36 cellular contexts compared by ENCODE assay signal in genomic region chr12:119025786-119026185, GRCh38. TPM values are rescaled to one million over a fixed set of nuclear protein-coding genes. Genes with fewer than 3 reads are reported as not detected.
"Had no signal": no experiment of that assay in that cellular context is flagged by ENCODE, and none has a peak within 500 bp of the region (broad histone marks: within the 10 kb centered on the region; RNA-seq: fewer than 3 reads in every experiment).

No MANE protein-coding gene starts in this region.

- H3K36me3 Mint-ChIP-seq: activated CD8-positive, alpha-beta memory T cell treated with anti-CD3 and anti-CD28 coated beads, Interleukin-2, amount 10 ng/mL, durations not matched to agents 7 days and 5 days; activated naive CD4-positive, alpha-beta T cell treated with anti-CD3 and anti-CD28 coated beads, Interleukin-2, amount 10 ng/mL, durations not matched to agents 7 days and 5 days; activated naive CD4-positive, alpha-beta T cell treated with anti-CD3 and anti-CD28 coated beads, Interleukin-2, amount 50 U/mL, for 24 hours; activated naive CD8-positive, alpha-beta T cell; activated naive CD8-positive, alpha-beta T cell treated with anti-CD3 and anti-CD28 coated beads, Interleukin-2, amount 10 ng/mL, durations not matched to agents 7 days and 5 days had no signal

- H3K4me1 Mint-ChIP-seq: activated CD4-positive, alpha-beta memory T cell treated with anti-CD3 and anti-CD28 coated beads, Interleukin-2, amount 10 ng/mL, durations not matched to agents 7 days and 5 days; activated CD4-positive, alpha-beta T cell treated with anti-CD3 and anti-CD28 coated beads for 36 hours; activated CD4-positive, alpha-beta T cell treated with anti-CD3 and anti-CD28 coated beads, Interleukin-2, amount 10 ng/mL, durations not matched to agents 7 days and 5 days; activated CD8-positive, alpha-beta memory T cell treated with anti-CD3 and anti-CD28 coated beads, Interleukin-2, amount 10 ng/mL, durations not matched to agents 7 days and 5 days; activated naive CD4-positive, alpha-beta T cell treated with anti-CD3 and anti-CD28 coated beads, Interleukin-2, amount 10 ng/mL, durations not matched to agents 7 days and 5 days; activated naive CD4-positive, alpha-beta T cell treated with anti-CD3 and anti-CD28 coated beads, Interleukin-2, amount 50 U/mL, for 24 hours; activated naive CD8-positive, alpha-beta T cell treated with anti-CD3 and anti-CD28 coated beads, Interleukin-2, amount 10 ng/mL, durations not matched to agents 7 days and 5 days had no signal

- H3K9me3 Mint-ChIP-seq: activated naive CD8-positive, alpha-beta T cell treated with anti-CD3 and anti-CD28 coated beads, Interleukin-2, amount 10 ng/mL, durations not matched to agents 7 days and 5 days; activated T-helper 2 cell treated with anti-CD3 and anti-CD28 coated beads, Interferon-gamma antibody, Interleukin-2, Interleukin-4, amounts not matched to agents 10 μg/mL and 5 μg/mL and 100 μg/mL, durations not matched to agents 14 hours and 24 hours and 36 hours; T-helper 1 cell treated with Interleukin-12 subunit alpha and Interleukin-12 subunit beta and Interleukin-4 antibody, amounts not matched to agents 30 μg/mL and 1 μg/mL, for 36 hours; T-helper 2 cell treated with Interferon-gamma antibody and Interleukin-4, amounts not matched to agents 5 μg/mL and 100 μg/mL, for 36 hours had no signal

- H3K4me1 ChIP-seq: adrenal gland, body of pancreas, breast epithelium had no signal

- ATAC-seq: activated CD4-positive, alpha-beta T cell treated with anti-CD3 and anti-CD28 coated beads for 36 hours; activated CD4-positive, CD25-positive, alpha-beta regulatory T cell treated with anti-CD3 and anti-CD28 coated beads, Interleukin-2, amount 50 U/mL, for 24 hours; activated CD8-positive, alpha-beta memory T cell treated with anti-CD3 and anti-CD28 coated beads, Interleukin-2, amount 10 ng/mL, durations not matched to agents 7 days and 5 days; activated CD8-positive, alpha-beta T cell treated with anti-CD3 and anti-CD28 coated beads, Interleukin-2, amount 10 ng/mL, durations not matched to agents 7 days and 5 days; body of pancreas; WTC11 had no signal

- H3K27ac Mint-ChIP-seq: activated CD4-positive, alpha-beta memory T cell treated with anti-CD3 and anti-CD28 coated beads, Interleukin-2, amount 10 ng/mL, durations not matched to agents 7 days and 5 days; activated CD4-positive, alpha-beta T cell treated with anti-CD3 and anti-CD28 coated beads for 36 hours; activated CD4-positive, alpha-beta T cell treated with anti-CD3 and anti-CD28 coated beads, Interleukin-2, amount 10 ng/mL, durations not matched to agents 7 days and 5 days; activated CD8-positive, alpha-beta memory T cell treated with anti-CD3 and anti-CD28 coated beads, Interleukin-2, amount 10 ng/mL, durations not matched to agents 7 days and 5 days; activated CD8-positive, alpha-beta T cell treated with anti-CD3 and anti-CD28 coated beads, Interleukin-2, amount 10 ng/mL, durations not matched to agents 7 days and 5 days; activated naive CD4-positive, alpha-beta T cell treated with anti-CD3 and anti-CD28 coated beads, Interleukin-2, amount 10 ng/mL, durations not matched to agents 7 days and 5 days; activated naive CD4-positive, alpha-beta T cell treated with anti-CD3 and anti-CD28 coated beads, Interleukin-2, amount 50 U/mL, for 24 hours; activated naive CD8-positive, alpha-beta T cell; activated naive CD8-positive, alpha-beta T cell treated with anti-CD3 and anti-CD28 coated beads, Interleukin-2, amount 10 ng/mL, durations not matched to agents 7 days and 5 days; activated T-cell treated with anti-CD3 and anti-CD28 coated beads, Interleukin-2, amount 50 U/mL, for 24 hours; activated T-helper 2 cell treated with anti-CD3 and anti-CD28 coated beads, Interferon-gamma antibody, Interleukin-2, Interleukin-4, amounts not matched to agents 10 μg/mL and 5 μg/mL and 100 μg/mL, durations not matched to agents 14 hours and 24 hours and 36 hours; T-helper 1 cell treated with Interleukin-12 subunit alpha and Interleukin-12 subunit beta and Interleukin-4 antibody, amounts not matched to agents 30 μg/mL and 1 μg/mL, for 36 hours; T-helper 2 cell treated with Interferon-gamma antibody and Interleukin-4, amounts not matched to agents 5 μg/mL and 100 μg/mL, for 36 hours; WTC11 had no signal

- H3K27ac ChIP-seq: adrenal gland, body of pancreas, brain microvascular endothelial cell, breast epithelium, VCaP had no signal

- H3K9me3 ChIP-seq: adrenal gland, body of pancreas had no signal

- DNase-seq: activated CD4-positive, alpha-beta memory T cell treated with anti-CD3 and anti-CD28 coated beads, Interleukin-2, amount 10 ng/mL, durations not matched to agents 7 days and 5 days; activated CD4-positive, alpha-beta T cell treated with anti-CD3 and anti-CD28 coated beads for 1 hour; activated CD4-positive, alpha-beta T cell treated with anti-CD3 and anti-CD28 coated beads for 36 hours; activated CD4-positive, alpha-beta T cell treated with anti-CD3 and anti-CD28 coated beads for 48 hours; activated CD4-positive, alpha-beta T cell treated with anti-CD3 and anti-CD28 coated beads, Interleukin-2, amount 10 ng/mL, durations not matched to agents 7 days and 5 days; activated CD4-positive, alpha-beta T cell treated with anti-CD3 and anti-CD28 coated beads, Interleukin-2, amount 50 U/mL, for 48 hours; activated CD4-positive, CD25-positive, alpha-beta regulatory T cell; activated CD8-positive, alpha-beta memory T cell treated with anti-CD3 and anti-CD28 coated beads for 24 hours; activated CD8-positive, alpha-beta memory T cell treated with anti-CD3 and anti-CD28 coated beads, Interleukin-2, amount 10 ng/mL, durations not matched to agents 7 days and 5 days; activated CD8-positive, alpha-beta memory T cell treated with anti-CD3 and anti-CD28 coated beads, Interleukin-2, amount 50 U/mL, for 48 hours; activated CD8-positive, alpha-beta T cell treated with anti-CD3 and anti-CD28 coated beads, Interleukin-2, amount 10 ng/mL, durations not matched to agents 7 days and 5 days; activated effector memory CD4-positive, alpha-beta T cell treated with Interleukin-2 at 50 U/mL for 16 hours; activated gamma-delta T cell; activated naive CD4-positive, alpha-beta T cell treated with anti-CD3 and anti-CD28 coated beads, Interleukin-2, amount 10 ng/mL, durations not matched to agents 7 days and 5 days; activated naive CD4-positive, alpha-beta T cell treated with Interleukin-2 at 50 U/mL for 16 hours; activated naive CD8-positive, alpha-beta T cell treated with anti-CD3 and anti-CD28 coated beads, Interleukin-2, amount 10 ng/mL, durations not matched to agents 7 days and 5 days; activated T-cell treated with anti-CD3 and anti-CD28 coated beads, Interleukin-2, amount 50 U/mL, for 24 hours; activated T-cell treated with anti-CD3 and anti-CD28 coated beads, Interleukin-2, amount 50 U/mL, for 48 hours; adrenal gland; amniotic stem cell; aorta; body of pancreas; brain microvascular endothelial cell; central memory CD4-positive, alpha-beta T cell; T-helper 1 cell; T-helper 2 cell; T-helper 9 cell had no signal

- H3K4me3 Mint-ChIP-seq: activated CD4-positive, alpha-beta memory T cell treated with anti-CD3 and anti-CD28 coated beads, Interleukin-2, amount 10 ng/mL, durations not matched to agents 7 days and 5 days; activated CD4-positive, alpha-beta T cell treated with anti-CD3 and anti-CD28 coated beads for 36 hours; activated CD4-positive, alpha-beta T cell treated with anti-CD3 and anti-CD28 coated beads, Interleukin-2, amount 10 ng/mL, durations not matched to agents 7 days and 5 days; activated CD8-positive, alpha-beta memory T cell treated with anti-CD3 and anti-CD28 coated beads, Interleukin-2, amount 10 ng/mL, durations not matched to agents 7 days and 5 days; activated CD8-positive, alpha-beta T cell treated with anti-CD3 and anti-CD28 coated beads, Interleukin-2, amount 10 ng/mL, durations not matched to agents 7 days and 5 days; activated naive CD4-positive, alpha-beta T cell treated with anti-CD3 and anti-CD28 coated beads, Interleukin-2, amount 10 ng/mL, durations not matched to agents 7 days and 5 days; activated naive CD4-positive, alpha-beta T cell treated with anti-CD3 and anti-CD28 coated beads, Interleukin-2, amount 50 U/mL, for 24 hours; activated naive CD8-positive, alpha-beta T cell; activated naive CD8-positive, alpha-beta T cell treated with anti-CD3 and anti-CD28 coated beads, Interleukin-2, amount 10 ng/mL, durations not matched to agents 7 days and 5 days; activated T-cell treated with anti-CD3 and anti-CD28 coated beads, Interleukin-2, amount 50 U/mL, for 24 hours; T-helper 1 cell treated with Interleukin-12 subunit alpha and Interleukin-12 subunit beta and Interleukin-4 antibody, amounts not matched to agents 30 μg/mL and 1 μg/mL, for 36 hours; T-helper 2 cell treated with Interferon-gamma antibody and Interleukin-4, amounts not matched to agents 5 μg/mL and 100 μg/mL, for 36 hours; WTC11 had no signal

- H3K4me3 ChIP-seq: adrenal gland, body of pancreas, breast epithelium had no signal

- H3K27me3 Mint-ChIP-seq: activated CD4-positive, alpha-beta memory T cell treated with anti-CD3 and anti-CD28 coated beads, Interleukin-2, amount 10 ng/mL, durations not matched to agents 7 days and 5 days; activated CD4-positive, alpha-beta T cell treated with anti-CD3 and anti-CD28 coated beads, Interleukin-2, amount 10 ng/mL, durations not matched to agents 7 days and 5 days; activated CD8-positive, alpha-beta memory T cell treated with anti-CD3 and anti-CD28 coated beads, Interleukin-2, amount 10 ng/mL, durations not matched to agents 7 days and 5 days; activated naive CD4-positive, alpha-beta T cell treated with anti-CD3 and anti-CD28 coated beads, Interleukin-2, amount 10 ng/mL, durations not matched to agents 7 days and 5 days; activated naive CD4-positive, alpha-beta T cell treated with anti-CD3 and anti-CD28 coated beads, Interleukin-2, amount 50 U/mL, for 24 hours; activated naive CD8-positive, alpha-beta T cell treated with anti-CD3 and anti-CD28 coated beads, Interleukin-2, amount 10 ng/mL, durations not matched to agents 7 days and 5 days had no signal

- H3K36me3 ChIP-seq: adrenal gland, brain microvascular endothelial cell, breast epithelium had no signal

- H3K27me3 ChIP-seq: adrenal gland, body of pancreas, brain microvascular endothelial cell had no signal

RNA-seq across cellular contexts. Expression of gene SRRM4, which starts 44.4 kb away (rescaled TPM):
- total RNA-seq: activated CD4-positive, alpha-beta memory T cell treated with anti-CD3 and anti-CD28 coated beads, Interleukin-2, amount 10 ng/mL, durations not matched to agents 7 days and 5 days; activated CD4-positive, alpha-beta T cell treated with anti-CD3 and anti-CD28 coated beads for 36 hours; activated CD4-positive, alpha-beta T cell treated with anti-CD3 and anti-CD28 coated beads, Interleukin-2, amount 10 ng/mL, durations not matched to agents 7 days and 5 days; activated CD8-positive, alpha-beta memory T cell treated with anti-CD3 and anti-CD28 coated beads, Interleukin-2, amount 10 ng/mL, durations not matched to agents 7 days and 5 days; activated CD8-positive, alpha-beta T cell treated with anti-CD3 and anti-CD28 coated beads, Interleukin-2, amount 10 ng/mL, durations not matched to agents 7 days and 5 days; activated naive CD8-positive, alpha-beta T cell treated with anti-CD3 and anti-CD28 coated beads, Interleukin-2, amount 10 ng/mL, durations not matched to agents 7 days and 5 days; activated T-helper 2 cell treated with anti-CD3 and anti-CD28 coated beads, Interferon-gamma antibody, Interleukin-2, Interleukin-4, amounts not matched to agents 10 μg/mL and 5 μg/mL and 100 μg/mL, durations not matched to agents 14 hours and 24 hours and 36 hours; body of pancreas; breast epithelium had no signal
